In genomic region chr10:74977913-74978847, GRCh38 we compare ENCODE assay signal across 8 cellular contexts.
DNase-seq lines count a peak whose midpoint lies in the region; ATAC-seq, FAIRE-seq and TF ChIP-seq lines count a peak whose summit lies in the region.

No MANE protein-coding gene starts in this region.

- DNase-seq in GM13977 (ENCODE audit: low spot score) (peak; percentile 65), GM12878 (ENCODE audit: low read depth, low spot score) (peak; percentile 86), small intestine (no peak), NCI-H510A (lab: John Stamatoyannopoulos, UW) (no peak), EL (no peak), upper lobe of left lung (no peak)

- peak overlapping the region; percentile 45; the same call in 1 of the 2 replicates for H3K9ac ChIP-seq in GM12878 (ENCODE audit: control insufficient read depth, insufficient read depth, low read length)

- peak overlapping the region; percentile 81 for H3K27ac ChIP-seq in GM12878 (ENCODE audit: control insufficient read depth, insufficient read depth)
- no peak overlapping the region for H3K27ac ChIP-seq in small intestine (ENCODE audit: low read depth in 1 of 2, low read length in 1 of 2)
- H3K27ac ChIP-seq in upper lobe of left lung: no peak overlapping the region

- no peaks in the 10 kb centered on the region for H3K27me3 ChIP-seq in GM12878 (replicated peaks in 1 of 2; ENCODE audit: control insufficient read depth in 2 of 2, insufficient read depth in 2 of 2, low read length in 1 of 2)
- no peaks in the 10 kb centered on the region for H3K27me3 ChIP-seq in small intestine (ENCODE audit: control insufficient read depth in 2 of 2, insufficient read depth in 2 of 2, low read length in 2 of 2)
- H3K27me3 ChIP-seq in upper lobe of left lung: no peaks in the 10 kb centered on the region

- peak overlapping the region; percentile 89 for H3K4me2 ChIP-seq in GM12878 (ENCODE audit: control insufficient read depth, insufficient read depth)

- TF ChIP-seq CTCF in GM13977 (IDR thresholded peaks at IDR 0.05; ENCODE audit: extremely low read depth, insufficient read depth, missing control alignments) (no peak), GM12878 (IDR thresholded peaks at IDR 0.05 in 2 of 3, conservative IDR thresholded peaks at IDR 0.05 in 1 of 3; ENCODE audit: control insufficient read depth in 2 of 3, extremely low read depth in 1 of 3, insufficient read depth in 1 of 3, low read depth in 3 of 3, low read length in 3 of 3) (no peak), upper lobe of left lung (IDR thresholded peaks at IDR 0.05) (no peak)

- SMC1A ChIA-PET in GM12878 (lab: Charles Lee; ENCODE audit: uncharacterized antibody, unreplicated experiment): interaction anchor here (0.8 to 22.3 kb wide), 20 partner anchors 8 to 380 kb away, joined by 3 to 553 read pairs (median 6); no protein-coding TSS in a partner anchor

- H3K4me3 ChIP-seq in GM12878 (peak overlapping the region; percentile 41), small intestine (ENCODE audit: low read depth in 1 of 2, low read length in 2 of 2) (no peak overlapping the region), upper lobe of left lung (no peak overlapping the region)

- ATAC-seq in GM21367 (IDR thresholded peaks at IDR 0.05; ENCODE audit: unreplicated experiment) (peak; percentile 69), HG03457 (IDR thresholded peaks at IDR 0.05; ENCODE audit: unreplicated experiment) (peak; percentile 66), GM12878 (peak; percentile 92), upper lobe of left lung (ENCODE audit: low FRiP score in 2 of 2) (no peak)

- CTCF ChIA-PET in GM12878 (lab: Yijun Ruan, JAX): interaction anchor here (1.0 to 3.8 kb wide), 11 partner anchors 12 to 239 kb away, joined by 3 to 54 read pairs (median 8); partner anchors contain the start of gene KAT6B

- in situ Hi-C loops in GM13977 (cut with MboI; ENCODE audit: low pct_unique_long_range_greater_than_20kb, low sequenced_read_pairs, unreplicated experiment): no loop called here
- in situ Hi-C loops in GM12878 (cut with MboI): no loop called here

- intact Hi-C loops in GM12878 (cut with micrococcal nuclease; ENCODE audit: unreplicated experiment): loop anchor here (1.0 to 2.0 kb wide), 2 partner anchors 35 to 38 kb away; no protein-coding TSS in a partner anchor

- TF ChIP-seq RAD21 in GM12878 (IDR thresholded peaks at IDR 0.05; ENCODE audit: insufficient read depth, low read depth, low read length): peak; percentile 20; the same call in 1 of the 2 replicates

- H3K9me3 ChIP-seq in GM12878 (replicated peaks; ENCODE audit: control insufficient read depth, insufficient read depth, low read length) (no peaks in the 10 kb centered on the region; the same call in 2 of the 3 replicates), small intestine (ENCODE audit: control insufficient read depth, low read depth) (no peaks in the 10 kb centered on the region), upper lobe of left lung (no peaks in the 10 kb centered on the region)

- RAD21 ChIA-PET in GM12878 (lab: Charles Lee; ENCODE audit: unreplicated experiment): interaction anchor here (0.8 to 4.1 kb wide), 30 partner anchors 8 to 389 kb away, joined by 3 to 25 read pairs (median 5); partner anchors contain the start of genes COMTD1 and KAT6B

- H3K4me1 ChIP-seq in GM12878 (ENCODE audit: control insufficient read depth, insufficient read depth, low read length) (peaks cover 42% of the 10 kb centered on the region), small intestine (ENCODE audit: control insufficient read depth in 2 of 2, insufficient read depth in 1 of 2, low read depth in 1 of 2, low read length in 1 of 2) (peaks cover 0 to 3% of the 10 kb centered on the region in 2 donors), upper lobe of left lung (no peaks in the 10 kb centered on the region)

- TF ChIP-seq POLR2A in GM12878 (IDR thresholded peaks at IDR 0.05; ENCODE audit: low read depth, low read length) (no peak), upper lobe of left lung (IDR thresholded peaks at IDR 0.05) (no peak)

- H3K36me3 ChIP-seq in GM12878 (ENCODE audit: control insufficient read depth in 2 of 2, insufficient read depth in 2 of 2, low read length in 1 of 2) (peaks cover under 1 to 10% of the 10 kb centered on the region in 2 experiments; a peak in 3 of 4 replicates), small intestine (ENCODE audit: control insufficient read depth in 2 of 2, insufficient read depth in 2 of 2, low read length in 2 of 2) (peaks cover 4 to 6% of the 10 kb centered on the region in 2 donors), upper lobe of left lung (peaks cover 0 to 35% (median 15%) of the 10 kb centered on the region in 4 donors)

- FAIRE-seq in GM12878 (lab: Jason Lieb, UNC): peak; percentile 78
- no peak for FAIRE-seq in small intestine (lab: Jason Lieb, UNC)

- no peak overlapping the region for H2AFZ ChIP-seq in GM12878 (ENCODE audit: control insufficient read depth, low read depth, low read length)

- no peaks in the 10 kb centered on the region for H3K79me2 ChIP-seq in GM12878 (ENCODE audit: control insufficient read depth, insufficient read depth, low read length)

- 30% methylated on average over 8 of the region's 8 CpGs for whole genome bisulfite sequencing in GM12878 (ENCODE audit: insufficient coverage, insufficient replicate concordance, low lambda C conversion rate, missing lambda C conversion rate)
- 71 to 87% (median 79%) methylated on average over 8 of the region's 8 CpGs for WGBS in small intestine, 3 donors
- WGBS in upper lobe of left lung, 2 donors: 76 to 81% methylated on average over 8 of the region's 8 CpGs

- POLR2A ChIA-PET in GM12878 (lab: Charles Lee): interaction anchor here (0.5 to 1.6 kb wide), 8 partner anchors 10 to 136 kb away, joined by 3 to 10 read pairs (median 4); no protein-coding TSS in a partner anchor

- BruUV-seq in GM12878 (replicated peaks; lab: Mats Ljungman, UMichigan): TSS peak; percentile 63

- peak; percentile 98 to 99 for TF ChIP-seq EP300 in GM12878 (IDR thresholded peaks at IDR 0.05; ENCODE audit: borderline replicate concordance in 1 of 2, control insufficient read depth in 1 of 2, low read depth in 2 of 2, low read length in 2 of 2)
- no peak for TF ChIP-seq EP300 in upper lobe of left lung (IDR thresholded peaks at IDR 0.05)

- H4K20me1 ChIP-seq in GM12878 (ENCODE audit: control insufficient read depth, insufficient read depth): no peaks in the 10 kb centered on the region

TF ChIP-seq in GM12878, 131 proteins besides CTCF, POLR2A, EP300 and RAD21 (continues in another document):
- TF ChIP-seq ETV6 (conservative IDR thresholded peaks at IDR 0.05 in 1 of 2, IDR thresholded peaks at IDR 0.05 in 1 of 2; ENCODE audit: borderline replicate concordance in 1 of 2, low read depth in 1 of 2) (peak in 1 of 2 experiments; percentile 88; a peak in 2 of 4 replicates), CBFB (IDR thresholded peaks at IDR 0.05; ENCODE audit: low read depth) (peak; percentile 100), YY1 (IDR thresholded peaks at IDR 0.05; ENCODE audit: low read depth, low read length) (peak; percentile 53; the same call in 1 of the 2 replicates), EZH2 (IDR thresholded peaks at IDR 0.05; ENCODE audit: borderline replicate concordance, control insufficient read depth, low read depth, low read length) (no peak), TBL1XR1 (IDR thresholded peaks at IDR 0.05; ENCODE audit: low read depth, low read length) (peak; percentile 90), IKZF2 (IDR thresholded peaks at IDR 0.05) (peak; percentile 96), ZNF217 (IDR thresholded peaks at IDR 0.05) (peak; percentile 79; the same call in 1 of the 2 replicates), CREM (IDR thresholded peaks at IDR 0.05; ENCODE audit: low read depth) (peak; percentile 93), CHD2 (IDR thresholded peaks at IDR 0.05; ENCODE audit: borderline replicate concordance, low read depth, low read length) (peak; percentile 84), MTA3 (IDR thresholded peaks at IDR 0.05; ENCODE audit: borderline replicate concordance, low read length) (peak; percentile 99), STAT3 (IDR thresholded peaks at IDR 0.05; ENCODE audit: low read depth, low read length) (0 out of 2 replicates have a peak, but pooled peaks have one; percentile 52), ZNF687 (IDR thresholded peaks at IDR 0.05) (peak; percentile 43; the same call in 1 of the 2 replicates), GATAD2B (conservative IDR thresholded peaks at IDR 0.05; ENCODE audit: low read depth) (peak; percentile 75), NR2C1 (IDR thresholded peaks at IDR 0.05) (no peak), CREB1 (IDR thresholded peaks at IDR 0.05; ENCODE audit: low read depth) (peak; percentile 78), MTA2 (IDR thresholded peaks at IDR 0.05; ENCODE audit: low read depth) (peak; percentile 97), IRF4 (IDR thresholded peaks at IDR 0.05; ENCODE audit: low read depth, low read length) (peak; percentile 84), KLF5 (IDR thresholded peaks at IDR 0.05; ENCODE audit: partially characterized antibody) (no peak)

Comparison
In these comparisons a context has a peak if more than half of its experiments do, and no peak if none do; other contexts are left out.
1. DNase-seq: peak in GM13977 (single experiment) and GM12878 (single experiment); none in small intestine (single experiment), NCI-H510A (single experiment), EL (single experiment) and upper lobe of left lung (0 of 2).
2. ATAC-seq: peak in GM21367 (single experiment), HG03457 (single experiment) and GM12878 (single experiment); none in upper lobe of left lung (0 of 2).